ENCODE assay signal across 2 cellular contexts in genomic region chr9:92665836-92666235, GRCh38.
A peak's percentile ranks its signal among the peaks of the same experiment; 100 is the strongest.
TF ChIP-seq lines count a peak whose summit lies in the region.

No MANE protein-coding gene starts in this region.

TF ChIP-seq in HEK293, 187 proteins besides CTCF, POLR2A, EP300 and RAD21:
- TF ChIP-seq FEZF1 (tag by site-specific recombination; IDR thresholded peaks at IDR 0.05) (peak; percentile 37; the same call in 1 of the 2 replicates), ZNF626 (tag by site-specific recombination; IDR thresholded peaks at IDR 0.05) (no peak)

TF ChIP-seq in GM12878, 131 proteins besides CTCF, POLR2A, EP300 and RAD21 (continued from another document):
- TF ChIP-seq IRF5 (IDR thresholded peaks at IDR 0.05; ENCODE audit: borderline replicate concordance) (no peak), MTA2 (IDR thresholded peaks at IDR 0.05; ENCODE audit: low read depth) (no peak)
